ENCODE assay signal across 9 cellular contexts in genomic region chr6:119978274-119978889, GRCh38.
DNase-seq lines count a peak whose midpoint lies in the region; ATAC-seq and TF ChIP-seq lines count a peak whose summit lies in the region.
"Had no signal": no experiment of that assay in that cellular context is flagged by ENCODE, and none has a peak within 500 bp of the region (broad histone marks: within the 10 kb centered on the region; RNA-seq: fewer than 3 reads in every experiment).

No MANE protein-coding gene starts in this region.

- H3K9ac ChIP-seq in SU-DHL-6 (ENCODE audit: low read length) = no peak overlapping the region

- DNase-seq in kidney epithelial cell (ENCODE audit: low read depth) (no peak), cortex of kidney (lab: John Stamatoyannopoulos, UW) (no peak), NCI-H187 (lab: John Stamatoyannopoulos, UW) (no peak), immature natural killer cell (no peak)

- H3F3A ChIP-seq in SU-DHL-6 (ENCODE audit: insufficient read depth) = no peaks in the 10 kb centered on the region

- H2AFZ ChIP-seq in SU-DHL-6 (ENCODE audit: low read depth, low read length, severe bottlenecking) = no peak overlapping the region

- H3K4me3 Mint-ChIP-seq in immature natural killer cell = no peak overlapping the region

- no peak overlapping the region for H3K27ac Mint-ChIP-seq in immature natural killer cell

- ATAC-seq in GM18498 (IDR thresholded peaks at IDR 0.05; ENCODE audit: unreplicated experiment) (peak; percentile 83), HG02798 (IDR thresholded peaks at IDR 0.05; ENCODE audit: poor library complexity, unreplicated experiment) (peak; percentile 72), GM19452 (IDR thresholded peaks at IDR 0.05; ENCODE audit: unreplicated experiment) (no peak)
- ATAC-seq: right cardiac atrium had no signal

- H3K9me2 ChIP-seq in SU-DHL-6 (replicated peaks; ENCODE audit: insufficient read depth, low read length) = no peaks in the 10 kb centered on the region

- H3K36me3 Mint-ChIP-seq in immature natural killer cell = no peaks in the 10 kb centered on the region

- no peak overlapping the region for H3K27ac ChIP-seq in SU-DHL-6 (ENCODE audit: low read depth, low read length)

- no peaks in the 10 kb centered on the region for H3K27me3 ChIP-seq in SU-DHL-6 (ENCODE audit: low read length)
- no peaks in the 10 kb centered on the region for H3K27me3 ChIP-seq in kidney epithelial cell (ENCODE audit: control insufficient read depth, insufficient read depth, low read length)

- no peaks in the 10 kb centered on the region for H3K9me3 ChIP-seq in SU-DHL-6 (ENCODE audit: insufficient read depth, low read length)

- peak; percentile 15 for TF ChIP-seq CTCF in SU-DHL-6 (IDR thresholded peaks at IDR 0.05; ENCODE audit: insufficient read depth, low read length, poor library complexity, severe bottlenecking)
- TF ChIP-seq CTCF in kidney epithelial cell (IDR thresholded peaks at IDR 0.05; ENCODE audit: insufficient read depth, low read length, poor library complexity, severe bottlenecking) = peak; percentile 74

- H3K79me2 ChIP-seq in SU-DHL-6 (ENCODE audit: insufficient read depth, low read length) = no peaks in the 10 kb centered on the region

- no peaks in the 10 kb centered on the region for H3K27me3 Mint-ChIP-seq in immature natural killer cell (ENCODE audit: low read depth in 3 of 3)

- H3K9me3 Mint-ChIP-seq in immature natural killer cell = peaks cover 0 to 4% (median 0%) of the 10 kb centered on the region in 6 donors

- H3K4me1 Mint-ChIP-seq in immature natural killer cell = no peaks in the 10 kb centered on the region

- no peak overlapping the region for H3K4me2 ChIP-seq in SU-DHL-6 (ENCODE audit: low read depth, low read length, poor library complexity, severe bottlenecking)

- H3K36me3 ChIP-seq in SU-DHL-6 (ENCODE audit: low read length) (no peaks in the 10 kb centered on the region), kidney epithelial cell (ENCODE audit: control insufficient read depth, insufficient read depth, low read length) (no peaks in the 10 kb centered on the region)

- H4K20me1 ChIP-seq in SU-DHL-6 (ENCODE audit: low read depth, low read length) = no peaks in the 10 kb centered on the region

- H3K4me3 ChIP-seq in SU-DHL-6 (ENCODE audit: insufficient read depth, low read length, poor library complexity, severe bottlenecking) (no peak overlapping the region), kidney epithelial cell (ENCODE audit: low read depth, low read length) (no peak overlapping the region)
